In genomic region chr12:63353559-63353958, GRCh38 we compare ENCODE assay signal across 1 cellular context.
TF ChIP-seq lines count a peak whose summit lies in the region.

No MANE protein-coding gene starts in this region.

TF ChIP-seq in IMR-90, 13 proteins besides CTCF, POLR2A, EP300 and RAD21 (continued from another document):
- TF ChIP-seq MXI1 (IDR thresholded peaks at IDR 0.05; ENCODE audit: borderline replicate concordance, low read depth, low read length) (no peak), SMC3 (IDR thresholded peaks at IDR 0.05; ENCODE audit: low read depth, low read length) (no peak), MAZ (IDR thresholded peaks at IDR 0.05; ENCODE audit: borderline replicate concordance, low read depth, low read length) (no peak), NFE2L2 (IDR thresholded peaks at IDR 0.05; ENCODE audit: low read depth, low read length) (no peak), BHLHE40 (IDR thresholded peaks at IDR 0.05; ENCODE audit: low read depth, low read length) (no peak)
